In genomic region chr3:38404286-38404685, GRCh38 we compare ENCODE assay signal across 10 cellular contexts. TPM values are rescaled to one million over a fixed set of nuclear protein-coding genes. Genes with fewer than 3 reads are reported as not detected.
DNase-seq lines count a peak whose midpoint lies in the region; ATAC-seq and TF ChIP-seq lines count a peak whose summit lies in the region.
"Had no signal": no experiment of that assay in that cellular context is flagged by ENCODE, and none has a peak within 500 bp of the region (broad histone marks: within the 10 kb centered on the region; RNA-seq: fewer than 3 reads in every experiment).

No MANE protein-coding gene starts in this region.

- H3K27me3 ChIP-seq in right atrium auricular region = no peaks in the 10 kb centered on the region
- H3K27me3 ChIP-seq in upper lobe of right lung = no peaks in the 10 kb centered on the region
- no peaks in the 10 kb centered on the region for H3K27me3 ChIP-seq in esophagus squamous epithelium
- H3K27me3 ChIP-seq: neural progenitor cell had no signal

- no peaks in the 10 kb centered on the region for H3K4me1 ChIP-seq in right atrium auricular region
- H3K4me1 ChIP-seq in upper lobe of right lung = no peaks in the 10 kb centered on the region
- peaks cover 0 to 7% (median 0%) of the 10 kb centered on the region in 3 donors for H3K4me1 ChIP-seq in esophagus squamous epithelium
- H3K4me1 ChIP-seq: neural progenitor cell had no signal

- H3K36me3 ChIP-seq in right atrium auricular region (no peaks in the 10 kb centered on the region), upper lobe of right lung (peaks cover 4% of the 10 kb centered on the region), esophagus squamous epithelium (peaks cover 0 to 61% (median 8%) of the 10 kb centered on the region in 3 donors)
- H3K36me3 ChIP-seq: neural progenitor cell had no signal

- DNase-seq in HFFc6 (peak; percentile 3), astrocyte of the cerebellum (ENCODE audit: low read depth) (peak; percentile 31), right atrium auricular region (ENCODE audit: low spot score) (peak; percentile 70), upper lobe of right lung (no peak), ACHN (no peak), esophagus squamous epithelium (lab: John Stamatoyannopoulos, UW) (no peak), NCI-H510A (lab: John Stamatoyannopoulos, UW) (no peak)
- DNase-seq: OCI-M1 had no signal

- peaks cover 6% of the 10 kb centered on the region for H3K9me3 Mint-ChIP-seq in HFFc6

- 0 out of 2 replicates have a peak, but pooled peaks cover 5% of the 10 kb centered on the region for H3K4me1 Mint-ChIP-seq in HFFc6 (ENCODE audit: low read depth)
- H3K4me1 Mint-ChIP-seq: neural progenitor cell had no signal

- peaks cover 44% of the 10 kb centered on the region for H3K36me3 Mint-ChIP-seq in HFFc6 (ENCODE audit: low read depth)

- no peak overlapping the region for H3K27ac Mint-ChIP-seq in HFFc6
- H3K27ac Mint-ChIP-seq: neural progenitor cell had no signal

- no peak overlapping the region for H3K4me3 ChIP-seq in astrocyte of the cerebellum (ENCODE audit: low read depth, low read length)
- H3K4me3 ChIP-seq in right atrium auricular region = no peak overlapping the region
- no peak overlapping the region for H3K4me3 ChIP-seq in upper lobe of right lung
- H3K4me3 ChIP-seq in esophagus squamous epithelium = no peak overlapping the region
- H3K4me3 ChIP-seq: neural progenitor cell had no signal

- in situ Hi-C loops in astrocyte of the cerebellum (cut with HindIII; ENCODE audit: low sequenced_read_pairs) (no loop called here), ACHN (cut with HindIII; ENCODE audit: low pct_ligation_motif_present, low pct_unique_long_range_greater_than_20kb, low sequenced_read_pairs) (no loop called here)

- no peak overlapping the region for H3K27ac ChIP-seq in right atrium auricular region
- no peak overlapping the region for H3K27ac ChIP-seq in upper lobe of right lung
- no peak overlapping the region for H3K27ac ChIP-seq in esophagus squamous epithelium
- H3K27ac ChIP-seq: epithelial cell of prostate, neural progenitor cell had no signal

- intact Hi-C loops in upper lobe of right lung (cut with DNase I) (no loop called here), esophagus squamous epithelium (cut with DNase I) (no loop called here)

- 57 to 75% methylated on average over 1 to 5 of the region's 5 CpGs for WGBS in esophagus squamous epithelium, 2 donors

- H3K27me3 Mint-ChIP-seq in HFFc6 (ENCODE audit: insufficient read depth) = no peaks in the 10 kb centered on the region; the same call in 1 of the 2 replicates

- TF ChIP-seq CTCF in HFFc6 (IDR thresholded peaks at IDR 0.05) (no peak), astrocyte of the cerebellum (IDR thresholded peaks at IDR 0.05; ENCODE audit: low read depth, low read length, missing control alignments) (no peak), right atrium auricular region (IDR thresholded peaks at IDR 0.05) (no peak), upper lobe of right lung (IDR thresholded peaks at IDR 0.05) (no peak), esophagus squamous epithelium (IDR thresholded peaks at IDR 0.05) (no peak)

- no peak overlapping the region for H3K4me3 Mint-ChIP-seq in HFFc6
- H3K4me3 Mint-ChIP-seq: neural progenitor cell had no signal

- no peaks in the 10 kb centered on the region for H3K9me3 ChIP-seq in right atrium auricular region
- no peaks in the 10 kb centered on the region for H3K9me3 ChIP-seq in upper lobe of right lung
- no peaks in the 10 kb centered on the region for H3K9me3 ChIP-seq in esophagus squamous epithelium

- ATAC-seq in upper lobe of right lung = peak; percentile 67

- no peak for TF ChIP-seq POLR2A in esophagus squamous epithelium (IDR thresholded peaks at IDR 0.05)

RNA-seq across cellular contexts. Expression of gene ACVR2B, which starts 49.4 kb away (rescaled TPM):
- total RNA-seq in HFFc6 (2021; fragmentation: NEBNext Ultra II Directional; extraction: Animal tissue kit (Norgen Biotek cat#: 25700)) = 1 to 10 TPM; 1.1 to 1.6 (median 1.3) TPM
- total RNA-seq in right atrium auricular region = 1 to 10 TPM; 3.9 to 6.0 TPM
- total RNA-seq in upper lobe of right lung = 6.6 TPM
- total RNA-seq in esophagus squamous epithelium = 1 to 10 TPM; 1.1 to 4.0 (median 2.4) TPM

RNA-seq across cellular contexts. Expression of gene XYLB, which starts 57.7 kb away (rescaled TPM):
- total RNA-seq in HFFc6 (2021; fragmentation: NEBNext Ultra II Directional; extraction: Animal tissue kit (Norgen Biotek cat#: 25700)) = 1 to 10 TPM; 5.1 to 8.0 (median 6.2) TPM
- total RNA-seq in right atrium auricular region (under 1 TPM; 0.70 to 0.79 TPM), upper lobe of right lung (3.1 TPM), esophagus squamous epithelium (1 to 10 TPM; 2.4 to 5.0 (median 2.5) TPM)

Comparison
In these comparisons a context has a peak if more than half of its experiments do, and no peak if none do; other contexts are left out.
1. DNase-seq: peak in HFFc6 (single experiment), astrocyte of the cerebellum (single experiment) and right atrium auricular region (single experiment); none in upper lobe of right lung (single experiment), ACHN (single experiment), esophagus squamous epithelium (single experiment) and NCI-H510A (single experiment).